In genomic region chr11:59052355-59052754, GRCh38 we compare ENCODE assay signal across 7 cellular contexts. TPM values are rescaled to one million over a fixed set of nuclear protein-coding genes. Genes with fewer than 3 reads are reported as not detected.
"Had no signal": no experiment of that assay in that cellular context is flagged by ENCODE, and none has a peak within 500 bp of the region (broad histone marks: within the 10 kb centered on the region; RNA-seq: fewer than 3 reads in every experiment).

No MANE protein-coding gene starts in this region.

RNA-seq across cellular contexts. Expression of gene GLYATL1B, which starts 33.8 kb away (rescaled TPM):
- total RNA-seq: HT-29, LHCN-M2, MCF 10A, PC-9, Peyer's patch, Right ventricle myocardium inferior, RPMI7951 had no signal
